In genomic region chr9:101487443-101487855, GRCh38 we compare ENCODE assay signal across 1 cellular context.
TF ChIP-seq lines count a peak whose summit lies in the region.

No MANE protein-coding gene starts in this region.

TF ChIP-seq in HEK293, 187 proteins besides CTCF, POLR2A, EP300 and RAD21 (continued from another document):
- TF ChIP-seq, protein P1, sequence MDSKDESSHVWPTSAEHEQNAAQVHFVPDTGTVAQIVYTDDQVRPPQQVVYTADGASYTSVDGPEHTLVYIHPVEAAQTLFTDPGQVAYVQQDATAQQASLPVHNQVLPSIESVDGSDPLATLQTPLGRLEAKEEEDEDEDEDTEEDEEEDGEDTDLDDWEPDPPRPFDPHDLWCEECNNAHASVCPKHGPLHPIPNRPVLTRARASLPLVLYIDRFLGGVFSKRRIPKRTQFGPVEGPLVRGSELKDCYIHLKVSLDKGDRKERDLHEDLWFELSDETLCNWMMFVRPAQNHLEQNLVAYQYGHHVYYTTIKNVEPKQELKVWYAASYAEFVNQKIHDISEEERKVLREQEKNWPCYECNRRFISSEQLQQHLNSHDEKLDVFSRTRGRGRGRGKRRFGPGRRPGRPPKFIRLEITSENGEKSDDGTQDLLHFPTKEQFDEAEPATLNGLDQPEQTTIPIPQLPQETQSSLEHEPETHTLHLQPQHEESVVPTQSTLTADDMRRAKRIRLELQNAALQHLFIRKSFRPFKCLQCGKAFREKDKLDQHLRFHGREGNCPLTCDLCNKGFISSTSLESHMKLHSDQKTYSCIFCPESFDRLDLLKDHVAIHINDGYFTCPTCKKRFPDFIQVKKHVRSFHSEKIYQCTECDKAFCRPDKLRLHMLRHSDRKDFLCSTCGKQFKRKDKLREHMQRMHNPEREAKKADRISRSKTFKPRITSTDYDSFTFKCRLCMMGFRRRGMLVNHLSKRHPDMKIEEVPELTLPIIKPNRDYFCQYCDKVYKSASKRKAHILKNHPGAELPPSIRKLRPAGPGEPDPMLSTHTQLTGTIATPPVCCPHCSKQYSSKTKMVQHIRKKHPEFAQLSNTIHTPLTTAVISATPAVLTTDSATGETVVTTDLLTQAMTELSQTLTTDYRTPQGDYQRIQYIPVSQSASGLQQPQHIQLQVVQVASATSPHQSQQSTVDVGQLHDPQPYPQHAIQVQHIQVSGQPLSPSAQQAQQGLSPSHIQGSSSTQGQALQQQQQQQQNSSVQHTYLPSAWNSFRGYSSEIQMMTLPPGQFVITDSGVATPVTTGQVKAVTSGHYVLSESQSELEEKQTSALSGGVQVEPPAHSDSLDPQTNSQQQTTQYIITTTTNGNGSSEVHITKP (tag by site-specific recombination; IDR thresholded peaks at IDR 0.05), result peak; percentile 83
- TF ChIP-seq SCRT1 (tag by site-specific recombination; IDR thresholded peaks at IDR 0.05; ENCODE audit: borderline replicate concordance) (no peak), ZNF366 (tag by site-specific recombination; conservative IDR thresholded peaks at IDR 0.05) (0 out of 2 replicates have a peak, but pooled peaks have one; percentile 8), RBAK (tag by site-specific recombination; IDR thresholded peaks at IDR 0.05) (no peak), ZNF211 (tag by site-specific recombination; IDR thresholded peaks at IDR 0.05; ENCODE audit: low read depth) (no peak), ZNF112 (tag by site-specific recombination; IDR thresholded peaks at IDR 0.05) (no peak), ZNF621 (tag by site-specific recombination; IDR thresholded peaks at IDR 0.05) (no peak), ZBTB1 (tag by site-specific recombination; IDR thresholded peaks at IDR 0.05) (no peak), ZNF19 (tag by site-specific recombination; IDR thresholded peaks at IDR 0.05; ENCODE audit: low read depth) (no peak), ZNF350 (tag by site-specific recombination; IDR thresholded peaks at IDR 0.05) (no peak), ZNF791 (tag by site-specific recombination; IDR thresholded peaks at IDR 0.05) (no peak), ZNF341 (tag by site-specific recombination; IDR thresholded peaks at IDR 0.05; ENCODE audit: low read depth) (peak; percentile 70; the same call in 1 of the 2 replicates), ZNF76 (tag by site-specific recombination; IDR thresholded peaks at IDR 0.05; ENCODE audit: borderline replicate concordance, low read depth) (no peak), PRDM1 (tag by site-specific recombination; IDR thresholded peaks at IDR 0.05) (peak; percentile 42; the same call in 1 of the 2 replicates), HOXC10 (CRISPR knock-in tag; IDR thresholded peaks at IDR 0.05) (no peak), ZNF558 (tag by site-specific recombination; IDR thresholded peaks at IDR 0.05) (no peak)
- TF ChIP-seq, protein P2, sequence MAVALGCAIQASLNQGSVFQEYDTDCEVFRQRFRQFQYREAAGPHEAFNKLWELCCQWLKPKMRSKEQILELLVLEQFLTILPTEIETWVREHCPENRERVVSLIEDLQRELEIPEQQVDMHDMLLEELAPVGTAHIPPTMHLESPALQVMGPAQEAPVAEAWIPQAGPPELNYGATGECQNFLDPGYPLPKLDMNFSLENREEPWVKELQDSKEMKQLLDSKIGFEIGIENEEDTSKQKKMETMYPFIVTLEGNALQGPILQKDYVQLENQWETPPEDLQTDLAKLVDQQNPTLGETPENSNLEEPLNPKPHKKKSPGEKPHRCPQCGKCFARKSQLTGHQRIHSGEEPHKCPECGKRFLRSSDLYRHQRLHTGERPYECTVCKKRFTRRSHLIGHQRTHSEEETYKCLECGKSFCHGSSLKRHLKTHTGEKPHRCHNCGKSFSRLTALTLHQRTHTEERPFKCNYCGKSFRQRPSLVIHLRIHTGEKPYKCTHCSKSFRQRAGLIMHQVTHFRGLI (tag by site-specific recombination; IDR thresholded peaks at IDR 0.05), result no peak
